In the genomic region with DNA sequence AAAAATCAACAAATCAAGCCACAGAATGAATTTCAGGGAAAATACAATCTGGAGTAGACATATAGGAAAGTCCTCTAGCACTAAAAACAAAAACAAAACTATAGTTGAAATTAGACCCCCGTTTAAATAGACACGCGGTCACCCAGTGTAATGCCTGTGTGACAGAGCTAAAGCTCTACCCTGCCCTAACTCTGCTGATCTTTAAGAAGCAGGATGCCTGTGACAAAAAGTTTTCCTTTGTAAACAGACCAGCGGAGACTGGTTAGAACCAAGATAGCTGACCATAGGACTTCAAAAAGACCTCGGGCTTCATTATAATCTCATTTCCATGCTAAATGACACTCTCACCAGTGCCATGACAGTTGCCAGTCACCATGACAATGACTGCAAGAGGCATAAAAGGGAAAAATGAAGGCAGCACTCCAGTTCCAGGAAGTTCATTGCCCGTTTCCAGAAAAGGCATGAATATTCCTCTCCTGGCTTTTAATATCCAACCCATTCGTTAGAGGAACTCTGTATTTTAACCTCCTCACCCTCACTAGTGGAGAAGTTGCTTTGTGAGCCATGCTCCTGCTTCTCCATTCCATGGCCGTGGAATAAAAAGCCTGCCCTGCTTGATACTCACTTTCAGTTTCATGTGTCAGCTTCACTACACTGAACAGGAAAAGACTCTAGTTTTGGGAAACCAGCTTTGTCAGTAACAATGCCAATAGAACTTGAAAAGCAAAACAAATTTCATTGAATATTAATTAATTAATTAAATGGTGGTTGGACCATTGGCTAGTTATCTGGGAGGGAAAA, we compare ENCODE assay signal across 10 cellular contexts.
DNase-seq lines count a peak whose midpoint lies in the region; ATAC-seq and TF ChIP-seq lines count a peak whose summit lies in the region.
"Had no signal": no experiment of that assay in that cellular context is flagged by ENCODE, and none has a peak within 500 bp of the region (broad histone marks: within the 10 kb centered on the region; RNA-seq: fewer than 3 reads in every experiment).

No MANE protein-coding gene starts in this region.

- H3K9me3 ChIP-seq in SK-N-SH, result no peaks in the 10 kb centered on the region

- H3K4me2 ChIP-seq in SK-N-SH, result peak overlapping the region; percentile 15; the same call in 1 of the 2 replicates

- CTCF ChIA-PET in SK-N-SH (lab: Yijun Ruan, JAX), result no interaction called here

- no peak overlapping the region for H3K27ac Mint-ChIP-seq in activated T-helper 1 cell treated with anti-CD3 and anti-CD28 coated beads, Interleukin-12 subunit alpha, Interleukin-12 subunit beta, Interleukin-2, Interleukin-4 antibody, amounts not matched to agents 30 ng/mL and 10 ng/mL and 1 ng/mL, durations not matched to agents 14 hours and 24 hours and 36 hours
- H3K27ac Mint-ChIP-seq in immature natural killer cell, result no peak overlapping the region
- H3K27ac Mint-ChIP-seq in stimulated activated effector memory CD8-positive, alpha-beta T cell treated with anti-CD3 and anti-CD28 coated beads, Interleukin-12 subunit alpha, Interleukin-12 subunit beta, amount 100 ng/mL, for 72 hours, result no peak overlapping the region

- ATAC-seq in SK-N-SH treated with all-trans-retinoic acid at 6 μM for 48 hours, result no peak
- ATAC-seq in HG02623 (IDR thresholded peaks at IDR 0.05; ENCODE audit: unreplicated experiment), result no peak
- no peak for ATAC-seq in stimulated activated effector memory CD8-positive, alpha-beta T cell treated with anti-CD3 and anti-CD28 coated beads, Interleukin-12 subunit alpha, Interleukin-12 subunit beta, amount 100 ng/mL, for 72 hours

- H3K36me3 Mint-ChIP-seq in activated T-helper 1 cell treated with anti-CD3 and anti-CD28 coated beads, Interleukin-12 subunit alpha, Interleukin-12 subunit beta, Interleukin-2, Interleukin-4 antibody, amounts not matched to agents 30 ng/mL and 10 ng/mL and 1 ng/mL, durations not matched to agents 14 hours and 24 hours and 36 hours (ENCODE audit: low read depth), result no peaks in the 10 kb centered on the region
- H3K36me3 Mint-ChIP-seq in immature natural killer cell, result no peaks in the 10 kb centered on the region
- H3K36me3 Mint-ChIP-seq in stimulated activated effector memory CD8-positive, alpha-beta T cell treated with anti-CD3 and anti-CD28 coated beads, Interleukin-12 subunit alpha, Interleukin-12 subunit beta, amount 100 ng/mL, for 72 hours, result no peaks in the 10 kb centered on the region

- H3K9me2 ChIP-seq in SK-N-SH, result no peaks in the 10 kb centered on the region

- no peak for TF ChIP-seq CTCF in SK-N-SH (IDR thresholded peaks at IDR 0.05)

- no peaks in the 10 kb centered on the region for H4K20me1 ChIP-seq in SK-N-SH (ENCODE audit: insufficient read depth)

- H3K4me1 Mint-ChIP-seq in activated T-helper 1 cell treated with anti-CD3 and anti-CD28 coated beads, Interleukin-12 subunit alpha, Interleukin-12 subunit beta, Interleukin-2, Interleukin-4 antibody, amounts not matched to agents 30 ng/mL and 10 ng/mL and 1 ng/mL, durations not matched to agents 14 hours and 24 hours and 36 hours (ENCODE audit: low read depth), result no peaks in the 10 kb centered on the region
- H3K4me1 Mint-ChIP-seq in immature natural killer cell, result peaks cover 0 to 4% of the 10 kb centered on the region in 2 donors
- no peaks in the 10 kb centered on the region for H3K4me1 Mint-ChIP-seq in stimulated activated effector memory CD8-positive, alpha-beta T cell treated with anti-CD3 and anti-CD28 coated beads, Interleukin-12 subunit alpha, Interleukin-12 subunit beta, amount 100 ng/mL, for 72 hours

- TF ChIP-seq EP300 in SK-N-SH (IDR thresholded peaks at IDR 0.05; ENCODE audit: borderline replicate concordance in 1 of 2, low read depth in 1 of 2, low read length in 1 of 2), result no peak

- no peaks in the 10 kb centered on the region for H3F3A ChIP-seq in SK-N-SH (replicated peaks; ENCODE audit: insufficient read depth)

- no peak for TF ChIP-seq RAD21 in SK-N-SH (IDR thresholded peaks at IDR 0.05; ENCODE audit: low read length)

- H3K4me3 Mint-ChIP-seq in activated T-helper 1 cell treated with anti-CD3 and anti-CD28 coated beads, Interleukin-12 subunit alpha, Interleukin-12 subunit beta, Interleukin-2, Interleukin-4 antibody, amounts not matched to agents 30 ng/mL and 10 ng/mL and 1 ng/mL, durations not matched to agents 14 hours and 24 hours and 36 hours, result peak overlapping the region; percentile 70
- H3K4me3 Mint-ChIP-seq in immature natural killer cell, result peak overlapping the region in 3 of 5 donors; percentile 34 to 56 (median 36)
- no peak overlapping the region for H3K4me3 Mint-ChIP-seq in stimulated activated effector memory CD8-positive, alpha-beta T cell treated with anti-CD3 and anti-CD28 coated beads, Interleukin-12 subunit alpha, Interleukin-12 subunit beta, amount 100 ng/mL, for 72 hours

- no peaks in the 10 kb centered on the region for H3K79me2 ChIP-seq in SK-N-SH (ENCODE audit: insufficient read depth)

- no peaks in the 10 kb centered on the region for H3K4me1 ChIP-seq in SK-N-SH (ENCODE audit: control insufficient read depth in 1 of 2, insufficient read depth in 2 of 2, low read depth in 1 of 2, low read length in 1 of 2)

- no peaks in the 10 kb centered on the region for H3K36me3 ChIP-seq in SK-N-SH (replicated peaks in 1 of 2; ENCODE audit: control insufficient read depth in 1 of 2, insufficient read depth in 2 of 2, low read length in 1 of 2)

- intact Hi-C loops in activated T-helper 1 cell treated with anti-CD3 and anti-CD28 coated beads, Interleukin-12 subunit alpha, Interleukin-12 subunit beta, Interleukin-2, Interleukin-4 antibody, amounts not matched to agents 30 ng/mL and 10 ng/mL and 1 ng/mL, durations not matched to agents 14 hours and 24 hours and 36 hours (cut with micrococcal nuclease), result no loop called here

- no peak overlapping the region for H3K27ac ChIP-seq in SK-N-SH (ENCODE audit: low read depth in 2 of 2, low read length in 1 of 2)
- H3K27ac ChIP-seq: HL-60, RWPE1 had no signal

- H2AFZ ChIP-seq in SK-N-SH (ENCODE audit: low read depth), result peak overlapping the region; percentile 22; the same call in 1 of the 2 replicates

- WGBS in SK-N-SH (ENCODE audit: low lambda C conversion rate), result 27% methylated on average over 8 of the region's 8 CpGs

- peaks cover 5% of the 10 kb centered on the region; the same call in 1 of the 2 replicates for H3K27me3 ChIP-seq in SK-N-SH (ENCODE audit: insufficient read depth)

- DNase-seq in SK-N-SH, result no peak
- no peak for DNase-seq in activated T-helper 1 cell treated with anti-CD3 and anti-CD28 coated beads, Interleukin-12 subunit alpha, Interleukin-12 subunit beta, Interleukin-2, Interleukin-4 antibody, amounts not matched to agents 30 ng/mL and 10 ng/mL and 1 ng/mL, durations not matched to agents 14 hours and 24 hours and 36 hours (ENCODE audit: low spot score)
- DNase-seq in immature natural killer cell, result no peak
- peak; percentile 12 for DNase-seq in stimulated activated CD8-positive, alpha-beta memory T cell treated with anti-CD3 and anti-CD28 coated beads, Interleukin-4, amount 100 ng/mL, for 48 hours
- DNase-seq in SKM-1 (lab: John Stamatoyannopoulos, UW; ENCODE audit: unreplicated experiment), result no peak
- no peak for DNase-seq in stimulated activated effector memory CD8-positive, alpha-beta T cell treated with anti-CD3 and anti-CD28 coated beads, Interleukin-12 subunit alpha, Interleukin-12 subunit beta, amount 100 ng/mL, for 72 hours (ENCODE audit: low spot score in 2 of 2)

- POLR2A ChIA-PET in SK-N-SH (lab: Yijun Ruan, JAX), result no interaction called here

- H3K9ac ChIP-seq in SK-N-SH, result no peak overlapping the region

- no peaks in the 10 kb centered on the region for H3K9me3 Mint-ChIP-seq in activated T-helper 1 cell treated with anti-CD3 and anti-CD28 coated beads, Interleukin-12 subunit alpha, Interleukin-12 subunit beta, Interleukin-2, Interleukin-4 antibody, amounts not matched to agents 30 ng/mL and 10 ng/mL and 1 ng/mL, durations not matched to agents 14 hours and 24 hours and 36 hours
- no peaks in the 10 kb centered on the region for H3K9me3 Mint-ChIP-seq in immature natural killer cell
- no peaks in the 10 kb centered on the region for H3K9me3 Mint-ChIP-seq in stimulated activated effector memory CD8-positive, alpha-beta T cell treated with anti-CD3 and anti-CD28 coated beads, Interleukin-12 subunit alpha, Interleukin-12 subunit beta, amount 100 ng/mL, for 72 hours

- H3K4me3 ChIP-seq in SK-N-SH (ENCODE audit: low read depth in 2 of 2, low read length in 1 of 2), result no peak overlapping the region

- H3K27me3 Mint-ChIP-seq in activated T-helper 1 cell treated with anti-CD3 and anti-CD28 coated beads, Interleukin-12 subunit alpha, Interleukin-12 subunit beta, Interleukin-2, Interleukin-4 antibody, amounts not matched to agents 30 ng/mL and 10 ng/mL and 1 ng/mL, durations not matched to agents 14 hours and 24 hours and 36 hours (ENCODE audit: insufficient read depth), result peaks cover 10% of the 10 kb centered on the region
- peaks cover 3 to 6% (median 6%) of the 10 kb centered on the region in 3 donors for H3K27me3 Mint-ChIP-seq in immature natural killer cell (ENCODE audit: low read depth in 3 of 3)

TF ChIP-seq in SK-N-SH, 30 proteins besides CTCF, POLR2A, EP300 and RAD21 (continues in another document):
- TF ChIP-seq TCF12 (IDR thresholded peaks at IDR 0.05) (no peak), GATA2 (CRISPR knock-in tag; IDR thresholded peaks at IDR 0.05) (no peak), YY1 (IDR thresholded peaks at IDR 0.05; ENCODE audit: low read depth) (no peak), SMC3 (IDR thresholded peaks at IDR 0.05; ENCODE audit: low read depth, low read length) (no peak), MXI1 (IDR thresholded peaks at IDR 0.05; ENCODE audit: low read depth, low read length) (no peak), POLR2AphosphoS5 (IDR thresholded peaks at IDR 0.05; ENCODE audit: low read depth, low read length) (no peak)
- TF ChIP-seq, protein P1, sequence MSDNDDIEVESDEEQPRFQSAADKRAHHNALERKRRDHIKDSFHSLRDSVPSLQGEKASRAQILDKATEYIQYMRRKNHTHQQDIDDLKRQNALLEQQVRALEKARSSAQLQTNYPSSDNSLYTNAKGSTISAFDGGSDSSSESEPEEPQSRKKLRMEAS (IDR thresholded peaks at IDR 0.05; ENCODE audit: low read depth), result no peak

TF ChIP-seq in SK-N-SH treated with all-trans-retinoic acid at 6 μM for 48 hours, 23 proteins besides CTCF, POLR2A, EP300 and RAD21 (continues in another document):
- TF ChIP-seq TOX (CRISPR knock-in tag; IDR thresholded peaks at IDR 0.05; ENCODE audit: borderline replicate concordance), result no peak
